Comparison of ENCODE assay signal across 23 cellular contexts in genomic region chr7:44559485-44559884, GRCh38. TPM values are rescaled to one million over a fixed set of nuclear protein-coding genes. Genes with fewer than 3 reads are reported as not detected.
A peak's percentile ranks its signal among the peaks of the same experiment; 100 is the strongest.
DNase-seq lines count a peak whose midpoint lies in the region; ATAC-seq and TF ChIP-seq lines count a peak whose summit lies in the region.
"Had no signal": no experiment of that assay in that cellular context is flagged by ENCODE, and none has a peak within 500 bp of the region (broad histone marks: within the 10 kb centered on the region; RNA-seq: fewer than 3 reads in every experiment).

No MANE protein-coding gene starts in this region.

- no TSS peak for BruUV-seq in PC-9 (replicated peaks; lab: Mats Ljungman, UMichigan)

- CTCF ChIA-PET in naive thymus-derived CD4-positive, alpha-beta T cell (lab: Charles Lee), result no interaction called here
- CTCF ChIA-PET in PC-9 (lab: Charles Lee), result no interaction called here

- peaks cover 0 to 5% (median 0%) of the 10 kb centered on the region in 5 donors for H3K36me3 Mint-ChIP-seq in naive thymus-derived CD4-positive, alpha-beta T cell
- peaks cover 11% of the 10 kb centered on the region for H3K36me3 Mint-ChIP-seq in stimulated activated memory B cell treated with anti-CD40 and anti-IgM and Interleukin-4, amounts not matched to agents 10 μg/mL and 1 μg/mL and 100 μg/mL, for 72 hours

- peaks cover 0 to 2% (median 0%) of the 10 kb centered on the region in 7 donors for H3K4me1 Mint-ChIP-seq in naive thymus-derived CD4-positive, alpha-beta T cell
- peaks cover 6% of the 10 kb centered on the region for H3K4me1 Mint-ChIP-seq in stimulated activated memory B cell treated with anti-CD40 and anti-IgM and Interleukin-4, amounts not matched to agents 10 μg/mL and 1 μg/mL and 100 μg/mL, for 72 hours
- H3K4me1 Mint-ChIP-seq: CD4-positive, alpha-beta memory T cell had no signal

- POLR2A ChIA-PET in naive thymus-derived CD4-positive, alpha-beta T cell (lab: Charles Lee), result interaction anchor here (2.0 kb wide), 1 partner anchor 14 kb away, joined by 8 read pairs; the partner anchor contains the start of gene DDX56
- POLR2A ChIA-PET in PC-9 (lab: Charles Lee; ENCODE audit: unreplicated experiment), result interaction anchor here (0.6 kb wide), 2 partner anchors 10 to 409 kb away, joined by 4 to 6 read pairs; no protein-coding TSS in a partner anchor

- no peaks in the 10 kb centered on the region for H3K9me3 ChIP-seq in naive thymus-derived CD4-positive, alpha-beta T cell (ENCODE audit: control insufficient read depth in 2 of 3, low read length in 3 of 3)
- H3K9me3 ChIP-seq in PC-9 (ENCODE audit: insufficient read depth, low read depth), result no peaks in the 10 kb centered on the region
- H3K9me3 ChIP-seq: BLaER1, Peyer's patch had no signal

- peaks cover 49% of the 10 kb centered on the region for H3F3A ChIP-seq in PC-9 (ENCODE audit: insufficient read depth, low read depth)

- no peak overlapping the region for H2AFZ ChIP-seq in PC-9

- H3K4me3 ChIP-seq in naive thymus-derived CD4-positive, alpha-beta T cell (ENCODE audit: low read length), result no peak overlapping the region
- no peak overlapping the region for H3K4me3 ChIP-seq in PC-9
- H3K4me3 ChIP-seq: BLaER1, Peyer's patch had no signal

- no peak for TF ChIP-seq CTCF in PC-9 (conservative IDR thresholded peaks at IDR 0.05)

- H3K36me3 ChIP-seq in naive thymus-derived CD4-positive, alpha-beta T cell (ENCODE audit: control insufficient read depth in 2 of 3, insufficient read depth in 3 of 3, low read length in 3 of 3), result peaks cover 0 to 14% (median 0%) of the 10 kb centered on the region in 3 experiments
- H3K36me3 ChIP-seq in PC-9 (ENCODE audit: low read depth), result no peaks in the 10 kb centered on the region; the same call in 1 of the 2 replicates

- H3K9me2 ChIP-seq in PC-9 (ENCODE audit: insufficient read depth), result no peaks in the 10 kb centered on the region

- intact Hi-C loops in naive thymus-derived CD4-positive, alpha-beta T cell (cut with micrococcal nuclease), result no loop called here
- intact Hi-C loops in PC-9 (cut with micrococcal nuclease; ENCODE audit: unreplicated experiment), result no loop called here

- in situ Hi-C loops in G401 (cut with HindIII; ENCODE audit: low sequenced_read_pairs), result loop anchor here (25.0 kb wide), 1 partner anchor 122 kb away; no protein-coding TSS in a partner anchor

- no peak overlapping the region for H3K4me2 ChIP-seq in PC-9
- H3K4me2 ChIP-seq: BLaER1 had no signal

- no peaks in the 10 kb centered on the region for H3K4me1 ChIP-seq in naive thymus-derived CD4-positive, alpha-beta T cell (ENCODE audit: control insufficient read depth in 2 of 2, insufficient read depth in 2 of 2, low read length in 2 of 2)
- H3K4me1 ChIP-seq in PC-9 (replicated peaks; ENCODE audit: insufficient read depth), result peaks cover 16% of the 10 kb centered on the region
- H3K4me1 ChIP-seq: BLaER1 had no signal

- peak; percentile 25 for DNase-seq in NCI-H82 (lab: John Stamatoyannopoulos, UW)
- DNase-seq in NCI-H82 treated with DMSO at 0.1 percent for 48 hours (lab: John Stamatoyannopoulos, UW; ENCODE audit: unreplicated experiment), result no peak
- peak; percentile 26 for DNase-seq in G401 (ENCODE audit: low spot score)
- peak; percentile 34 for DNase-seq in cerebellum (ENCODE audit: low spot score)
- DNase-seq in naive thymus-derived CD4-positive, alpha-beta T cell, result no peak
- DNase-seq in NOMO-1 (lab: John Stamatoyannopoulos, UW; ENCODE audit: unreplicated experiment in 2 of 2), result no peak
- no peak for DNase-seq in PC-9
- DNase-seq: ACHN; CD4-positive, alpha-beta memory T cell; DND-41; GOT3; HCEC 1CT; MV-4-11; NCI-H1694; NCI-H2081 treated with DMSO at 0.1 percent for 48 hours; NCI-H2171 treated with DMSO at 0.1 percent for 48 hours; NCI-H526; Peyer's patch had no signal

- H3K9me3 Mint-ChIP-seq in naive thymus-derived CD4-positive, alpha-beta T cell, result no peaks in the 10 kb centered on the region
- no peaks in the 10 kb centered on the region for H3K9me3 Mint-ChIP-seq in stimulated activated memory B cell treated with anti-CD40 and anti-IgM and Interleukin-4, amounts not matched to agents 10 μg/mL and 1 μg/mL and 100 μg/mL, for 72 hours
- H3K9me3 Mint-ChIP-seq: IgD-negative memory B cell had no signal

- no peak overlapping the region for H3K27ac ChIP-seq in naive thymus-derived CD4-positive, alpha-beta T cell (ENCODE audit: low read depth, low read length)
- no peak overlapping the region for H3K27ac ChIP-seq in PC-9
- H3K27ac ChIP-seq: 22Rv1, BLaER1, Peyer's patch had no signal

- no peaks in the 10 kb centered on the region for H3K79me2 ChIP-seq in PC-9 (ENCODE audit: low read depth)

- no peak for ATAC-seq in naive thymus-derived CD4-positive, alpha-beta T cell
- no peak for ATAC-seq in stimulated activated memory B cell treated with anti-CD40 and anti-IgM and Interleukin-4, amounts not matched to agents 10 μg/mL and 1 μg/mL and 100 μg/mL, for 72 hours
- ATAC-seq: SK-N-SH treated with all-trans-retinoic acid at 6 μM for 48 hours had no signal

- no peaks in the 10 kb centered on the region for H3K27me3 ChIP-seq in naive thymus-derived CD4-positive, alpha-beta T cell (ENCODE audit: control insufficient read depth in 2 of 2, insufficient read depth in 2 of 2, low read length in 2 of 2)
- H3K27me3 ChIP-seq in PC-9 (ENCODE audit: insufficient read depth, low read depth), result no peaks in the 10 kb centered on the region
- H3K27me3 ChIP-seq: BLaER1, Peyer's patch had no signal

- H3K4me3 Mint-ChIP-seq in naive thymus-derived CD4-positive, alpha-beta T cell, result no peak overlapping the region
- no peak overlapping the region for H3K4me3 Mint-ChIP-seq in stimulated activated memory B cell treated with anti-CD40 and anti-IgM and Interleukin-4, amounts not matched to agents 10 μg/mL and 1 μg/mL and 100 μg/mL, for 72 hours
- H3K4me3 Mint-ChIP-seq: CD4-positive, alpha-beta memory T cell had no signal

- peak overlapping the region in 5 of 9 donors; percentile 24 to 71 (median 36) for H3K27ac Mint-ChIP-seq in naive thymus-derived CD4-positive, alpha-beta T cell
- no peak overlapping the region for H3K27ac Mint-ChIP-seq in stimulated activated memory B cell treated with anti-CD40 and anti-IgM and Interleukin-4, amounts not matched to agents 10 μg/mL and 1 μg/mL and 100 μg/mL, for 72 hours

- no peaks in the 10 kb centered on the region for H3K27me3 Mint-ChIP-seq in naive thymus-derived CD4-positive, alpha-beta T cell
- no peaks in the 10 kb centered on the region for H3K27me3 Mint-ChIP-seq in stimulated activated memory B cell treated with anti-CD40 and anti-IgM and Interleukin-4, amounts not matched to agents 10 μg/mL and 1 μg/mL and 100 μg/mL, for 72 hours
- H3K27me3 Mint-ChIP-seq: CD4-positive, alpha-beta memory T cell; IgD-negative memory B cell had no signal

- no peaks in the 10 kb centered on the region for H4K20me1 ChIP-seq in PC-9 (ENCODE audit: insufficient read depth)

RNA-seq across cellular contexts. Expression of gene DDX56, which starts 14.2 kb away (rescaled TPM):
- 101 and 124 TPM in 2 replicates for total RNA-seq in G401 (2014; rRNA removed; shearing (Covaris generic))
- 38.1 TPM for total RNA-seq in cerebellum
- total RNA-seq in naive thymus-derived CD4-positive, alpha-beta T cell, result 100 to 1,000 TPM in 2 of 5 experiments, 10 to 100 TPM in 3; 82.8 to 124 (median 100.0) TPM
- polyA plus RNA-seq in naive thymus-derived CD4-positive, alpha-beta T cell, result 10 to 100 TPM; 43.6 to 65.1 TPM
- 113 and 125 TPM in 2 replicates for total RNA-seq in PC-9 (2021)

RNA-seq across cellular contexts. Expression of gene NPC1L1, which starts 18.4 kb away (rescaled TPM):
- total RNA-seq in G401 (2014; rRNA removed; shearing (Covaris generic)), result not detected in 2 replicates
- total RNA-seq in cerebellum, result not detected
- total RNA-seq in naive thymus-derived CD4-positive, alpha-beta T cell, result under 1 TPM in 4 of 5 experiments, not detected in 1; 0.11 to 0.32 (median 0.21) TPM
- not detected for polyA plus RNA-seq in naive thymus-derived CD4-positive, alpha-beta T cell
- total RNA-seq in PC-9 (2021), result 0.28 and 0.30 TPM in 2 replicates
- polyA plus RNA-seq: CD4-positive, alpha-beta memory T cell; IgD-negative memory B cell had no signal

RNA-seq across cellular contexts. Expression of gene TMED4, which starts 22.5 kb away (rescaled TPM):
- total RNA-seq in G401 (2014; rRNA removed; shearing (Covaris generic)), result 105 and 124 TPM in 2 replicates
- total RNA-seq in cerebellum, result 79.8 TPM
- total RNA-seq in naive thymus-derived CD4-positive, alpha-beta T cell, result 10 to 100 TPM; 70.0 to 98.5 (median 95.3) TPM
- 10 to 100 TPM; 61.6 to 93.7 TPM for polyA plus RNA-seq in naive thymus-derived CD4-positive, alpha-beta T cell
- 134 and 161 TPM in 2 replicates for total RNA-seq in PC-9 (2021)

RNA-seq across cellular contexts. Expression of gene OGDH, which starts 46.9 kb away (rescaled TPM):
- 66.4 and 78.8 TPM in 2 replicates for total RNA-seq in G401 (2014; rRNA removed; shearing (Covaris generic))
- total RNA-seq in cerebellum, result 40.9 TPM
- 100 to 1,000 TPM in 1 of 5 experiments, 10 to 100 TPM in 4; 43.1 to 122 (median 66.3) TPM for total RNA-seq in naive thymus-derived CD4-positive, alpha-beta T cell
- 10 to 100 TPM; 20.3 to 25.0 TPM for polyA plus RNA-seq in naive thymus-derived CD4-positive, alpha-beta T cell
- 93.6 and 135 TPM in 2 replicates for total RNA-seq in PC-9 (2021)

Comparison
In these comparisons a context has a peak if more than half of its experiments do, and no peak if none do; other contexts are left out.
1. DNase-seq: peak in NCI-H82 (single experiment), G401 (single experiment) and cerebellum (single experiment); none in NCI-H82 treated with DMSO at 0.1 percent for 48 hours (single experiment), naive thymus-derived CD4-positive, alpha-beta T cell (0 of 9), NOMO-1 (0 of 2) and PC-9 (0 of 2).